ENCODE assay signal across 8 cellular contexts in the genomic region with DNA sequence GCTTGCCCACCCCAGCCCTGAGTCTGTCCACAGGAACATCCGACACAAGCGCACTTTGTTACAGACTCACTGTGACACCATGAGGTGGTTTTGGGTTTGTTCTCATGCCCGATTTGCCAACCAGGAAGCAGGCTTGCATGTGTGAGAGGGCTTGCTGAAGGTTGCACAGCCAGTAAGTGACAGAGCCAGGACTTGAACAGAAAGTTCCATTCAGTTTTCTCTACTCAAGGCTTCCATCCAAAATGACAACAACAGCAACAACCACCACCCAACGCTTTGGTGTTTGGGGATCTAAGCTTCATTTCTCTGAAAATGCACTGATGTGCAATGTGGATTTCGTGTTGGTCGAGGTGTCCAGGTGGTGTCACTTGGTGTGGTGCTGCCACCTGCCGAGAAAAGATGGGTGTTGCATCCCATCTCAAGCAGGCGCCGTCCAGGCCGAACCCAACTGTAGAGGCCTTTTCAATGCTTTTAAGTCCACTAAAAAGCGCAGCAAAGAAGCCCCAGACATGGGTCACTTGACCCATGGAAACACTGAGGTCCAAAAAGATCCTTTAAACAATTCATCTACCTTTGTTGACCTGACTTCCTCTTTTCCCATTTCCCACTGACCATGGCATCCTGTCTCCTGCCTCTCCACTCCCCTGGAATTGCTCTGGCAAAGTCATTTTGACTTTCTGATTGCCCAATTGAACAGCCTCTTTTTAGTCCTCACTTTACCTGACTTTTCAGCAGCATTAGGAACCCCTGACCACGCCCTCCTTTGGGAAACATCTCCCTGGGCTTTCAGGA. TPM values are rescaled to one million over a fixed set of nuclear protein-coding genes. Genes with fewer than 3 reads are reported as not detected.
DNase-seq lines count a peak whose midpoint lies in the region; ATAC-seq, FAIRE-seq and TF ChIP-seq lines count a peak whose summit lies in the region.

No MANE protein-coding gene starts in this region.

- peak; percentile 78 for TF ChIP-seq RAD21 in HepG2 (CRISPR knock-in tag; IDR thresholded peaks at IDR 0.05)

- CTCF ChIA-PET in Calu3 (lab: Charles Lee) (interaction anchor here (1.0 to 4.7 kb wide), 7 partner anchors 12 to 154 kb away, joined by 3 to 37 read pairs (median 9); a partner anchor contains a TSS), HepG2 (lab: Yijun Ruan, JAX; ENCODE audit: low intra/inter-chr PET ratio, low total read pairs) (interaction anchor here (1.9 to 4.3 kb wide), 3 partner anchors 101 to 238 kb away, joined by 5 to 161 read pairs (median 7); no protein-coding TSS in a partner anchor)

- peaks cover 19% of the 10 kb centered on the region for H3K4me1 Mint-ChIP-seq in Calu3 (ENCODE audit: low read depth, unreplicated experiment)

- H3K9ac ChIP-seq in HepG2 (ENCODE audit: insufficient read depth, low read depth, low read length): no peak overlapping the region

- H3K27me3 ChIP-seq in HAP-1 (ENCODE audit: low read depth) (no peaks in the 10 kb centered on the region), HepG2 (ENCODE audit: control insufficient read depth in 1 of 2, insufficient read depth in 2 of 2, low read length in 2 of 2) (peaks cover 0 to 24% of the 10 kb centered on the region in 2 experiments; a peak in 2 of 5 replicates)

- H3K9me3 Mint-ChIP-seq in Calu3 (ENCODE audit: low read depth, unreplicated experiment): no peaks in the 10 kb centered on the region

- H3K9me3 ChIP-seq in HAP-1 (no peaks in the 10 kb centered on the region), HepG2 (ENCODE audit: low read length) (no peaks in the 10 kb centered on the region)

- no peaks in the 10 kb centered on the region for H3K79me2 ChIP-seq in HepG2 (ENCODE audit: insufficient read depth, low read length)

- no peaks in the 10 kb centered on the region for H3K27me3 Mint-ChIP-seq in Calu3 (ENCODE audit: unreplicated experiment)

- in situ Hi-C loops in HAP-1 (cut with MboI; ENCODE audit: low sequenced_read_pairs): loop anchor here (5.0 kb wide), 1 partner anchor 102 kb away; no protein-coding TSS in a partner anchor
- in situ Hi-C loops in HepG2 (cut with HindIII; ENCODE audit: extremely low pct_ligation_motif_present, low pct_unique_long_range_greater_than_20kb): loop anchor here (5.0 kb wide), 2 partner anchors 73 to 102 kb away; no protein-coding TSS in a partner anchor

- TF ChIP-seq CTCF in Calu3 (IDR thresholded peaks at IDR 0.05; ENCODE audit: unreplicated experiment) (peak; percentile 88), HepG2 (CRISPR knock-in tag; IDR thresholded peaks at IDR 0.05) (peak; percentile 89)

- H4K20me1 ChIP-seq in HepG2 (ENCODE audit: insufficient read depth, low read length): no peaks in the 10 kb centered on the region

- H3K36me3 ChIP-seq in HAP-1 (replicated peaks) (no peaks in the 10 kb centered on the region), HepG2 (replicated peaks in 1 of 2; ENCODE audit: control insufficient read depth in 1 of 2, insufficient read depth in 2 of 2, low read length in 2 of 2) (no peaks in the 10 kb centered on the region)

- BruUV-seq in Calu3 (replicated peaks; lab: Mats Ljungman, UMichigan) (no TSS peak), HepG2 (replicated peaks; lab: Mats Ljungman, UMichigan) (no TSS peak)

- H3K36me3 Mint-ChIP-seq in Calu3 (ENCODE audit: insufficient read depth, unreplicated experiment): peaks cover 3% of the 10 kb centered on the region

- ATAC-seq in HepG2 (peak; percentile 85), GM19397 (IDR thresholded peaks at IDR 0.05; ENCODE audit: unreplicated experiment) (no peak)

- peak; percentile 80 for FAIRE-seq in HepG2 (lab: Jason Lieb, UNC)

- H3K4me3 ChIP-seq in HAP-1 (no peak overlapping the region), HepG2 (replicated peaks in 1 of 3; ENCODE audit: insufficient read depth in 1 of 3, low read depth in 2 of 3, low read length in 3 of 3) (no peak overlapping the region)

- intact Hi-C loops in Calu3 (cut with micrococcal nuclease; ENCODE audit: unreplicated experiment) (loop anchor here (10.0 kb wide), 1 partner anchor 75 kb away; no protein-coding TSS in a partner anchor), HepG2 (cut with micrococcal nuclease; ENCODE audit: unreplicated experiment) (loop anchor here (5.0 to 10.0 kb wide), 3 partner anchors 55 to 158 kb away; a partner anchor contains a TSS)

- 11% methylated on average over 7 of the region's 12 CpGs for WGBS in HepG2 (ENCODE audit: low lambda C conversion rate)

- peak; percentile 78 for DNase-seq in Calu3
- peak; percentile 65 to 83 for DNase-seq in HAP-1 (ENCODE audit: low spot score in 2 of 2)
- peak; percentile 17 for DNase-seq in NCI-H2196 treated with DMSO at 0.1 percent for 48 hours (lab: John Stamatoyannopoulos, UW; ENCODE audit: unreplicated experiment)
- peak; percentile 61 to 69 for DNase-seq in activated CD4-positive, alpha-beta T cell treated with anti-CD3 and anti-CD28 coated beads for 24 hours (ENCODE audit: low read depth in 2 of 2)
- peak; percentile 80 for DNase-seq in cerebellar cortex (ENCODE audit: low spot score)
- DNase-seq in HepG2 (ENCODE audit: low spot score): peak; percentile 43
- DNase-seq in stimulated activated CD4-positive, alpha-beta T cell treated with anti-CD3 and anti-CD28 coated beads, TNF-alpha, amount 100 ng/mL, for 4 hours (ENCODE audit: low read depth in 3 of 3): peak; percentile 58 to 63 (median 58)

- no peak overlapping the region for H3K27ac ChIP-seq in HepG2 (ENCODE audit: extremely low read length, insufficient read depth, low read length)

- no peak overlapping the region for H2AFZ ChIP-seq in HepG2 (ENCODE audit: low read length)

- POLR2A ChIA-PET in HepG2 (lab: Yijun Ruan, JAX): interaction anchor here (1.1 to 1.3 kb wide), 2 partner anchors 13 to 159 kb away, joined by 3 read pairs; a partner anchor contains a TSS

- peak overlapping the region; percentile 21; the same call in 1 of the 2 replicates for H3K4me2 ChIP-seq in HepG2 (ENCODE audit: low read depth, low read length)

- no peak overlapping the region for H3K4me3 Mint-ChIP-seq in Calu3 (ENCODE audit: low read depth, unreplicated experiment)

- TF ChIP-seq EP300 in HepG2 (IDR thresholded peaks at IDR 0.05; ENCODE audit: low read depth in 2 of 2, low read length in 2 of 2) (no peak), HepG2 (CRISPR knock-in tag; IDR thresholded peaks at IDR 0.05; ENCODE audit: borderline replicate concordance) (no peak)

- H3K27ac Mint-ChIP-seq in Calu3 (ENCODE audit: unreplicated experiment): no peak overlapping the region

- no peak for TF ChIP-seq POLR2A in HepG2 (IDR thresholded peaks at IDR 0.05; ENCODE audit: insufficient read depth in 1 of 2, low read depth in 2 of 2, low read length in 2 of 2)

- H3K4me1 ChIP-seq in HAP-1: no peaks in the 10 kb centered on the region
- peaks cover 22% of the 10 kb centered on the region; the same call in 1 of the 2 replicates for H3K4me1 ChIP-seq in HepG2 (ENCODE audit: insufficient read depth, low read length)

TF ChIP-seq in HepG2, 621 proteins besides CTCF, POLR2A, EP300 and RAD21 (continues in another document):
- TF ChIP-seq SMC3 (IDR thresholded peaks at IDR 0.05; ENCODE audit: low read length): peak; percentile 84
- TF ChIP-seq CHCHD3 (CRISPR knock-in tag; IDR thresholded peaks at IDR 0.05): 0 out of 2 replicates have a peak, but pooled peaks have one; percentile 44
- TF ChIP-seq THAP11 (CRISPR knock-in tag; IDR thresholded peaks at IDR 0.05): 0 out of 2 replicates have a peak, but pooled peaks have one; percentile 26
- peak; percentile 87 for TF ChIP-seq STAG1 (CRISPR knock-in tag; IDR thresholded peaks at IDR 0.05)
- TF ChIP-seq BCL6 (CRISPR knock-in tag; IDR thresholded peaks at IDR 0.05): peak; percentile 25; the same call in 1 of the 2 replicates
- TF ChIP-seq, protein P1, sequence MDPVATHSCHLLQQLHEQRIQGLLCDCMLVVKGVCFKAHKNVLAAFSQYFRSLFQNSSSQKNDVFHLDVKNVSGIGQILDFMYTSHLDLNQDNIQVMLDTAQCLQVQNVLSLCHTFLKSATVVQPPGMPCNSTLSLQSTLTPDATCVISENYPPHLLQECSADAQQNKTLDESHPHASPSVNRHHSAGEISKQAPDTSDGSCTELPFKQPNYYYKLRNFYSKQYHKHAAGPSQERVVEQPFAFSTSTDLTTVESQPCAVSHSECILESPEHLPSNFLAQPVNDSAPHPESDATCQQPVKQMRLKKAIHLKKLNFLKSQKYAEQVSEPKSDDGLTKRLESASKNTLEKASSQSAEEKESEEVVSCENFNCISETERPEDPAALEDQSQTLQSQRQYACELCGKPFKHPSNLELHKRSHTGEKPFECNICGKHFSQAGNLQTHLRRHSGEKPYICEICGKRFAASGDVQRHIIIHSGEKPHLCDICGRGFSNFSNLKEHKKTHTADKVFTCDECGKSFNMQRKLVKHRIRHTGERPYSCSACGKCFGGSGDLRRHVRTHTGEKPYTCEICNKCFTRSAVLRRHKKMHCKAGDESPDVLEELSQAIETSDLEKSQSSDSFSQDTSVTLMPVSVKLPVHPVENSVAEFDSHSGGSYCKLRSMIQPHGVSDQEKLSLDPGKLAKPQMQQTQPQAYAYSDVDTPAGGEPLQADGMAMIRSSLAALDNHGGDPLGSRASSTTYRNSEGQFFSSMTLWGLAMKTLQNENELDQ (CRISPR knock-in tag; IDR thresholded peaks at IDR 0.05; ENCODE audit: borderline replicate concordance): peak; percentile 23; the same call in 1 of the 2 replicates

RNA-seq across cellular contexts. Expression of a gene that starts 12.2 kb away (rescaled TPM):
- 81.2 and 85.2 TPM in 2 replicates for total RNA-seq in Calu3 (2022)
- total RNA-seq in HepG2 (2016; rRNA removed; fragmentation: Illumina TruSeq; extraction: Trizol): 5.8 and 9.9 TPM in 2 replicates
- total RNA-seq in HepG2 (2016; cell fraction: cytosol; rRNA removed; fragmentation: Illumina TruSeq; extraction: Trizol; ENCODE audit: low read depth): 8.5 and 9.6 TPM in 2 replicates
- total RNA-seq in HepG2 (2016; cell fraction: insoluble cytoplasmic fraction; rRNA removed; fragmentation: Illumina TruSeq; extraction: Trizol): 6.5 and 9.1 TPM in 2 replicates
- 11.1 and 14.4 TPM in 2 replicates for total RNA-seq in HepG2 (2016; cell fraction: membrane; rRNA removed; fragmentation: Illumina TruSeq; extraction: Trizol)
- 4.1 and 4.2 TPM in 2 replicates for total RNA-seq in HepG2 (2016; cell fraction: nucleus; rRNA removed; fragmentation: Illumina TruSeq; extraction: Trizol)
- polyA plus RNA-seq in HepG2 (2011; rRNA removed): 1.5 and 2.0 TPM in 2 replicates
- 1.7 and 3.5 TPM in 2 replicates for polyA plus RNA-seq in HepG2 (2011; cell fraction: cytosol; rRNA removed)
- 3.7 and 3.9 TPM in 2 replicates for polyA plus RNA-seq in HepG2 (2011; cell fraction: nucleus; rRNA removed)
- polyA plus RNA-seq in HepG2 (2012): 5.5 and 6.8 TPM in 2 replicates
- polyA plus RNA-seq in HepG2 (2016; cell fraction: cytosol; fragmentation: Illumina TruSeq; extraction: Trizol; ENCODE audit: low read depth): 9.0 and 13.1 TPM in 2 replicates
- polyA plus RNA-seq in HepG2 (2016; cell fraction: insoluble cytoplasmic fraction; fragmentation: Illumina TruSeq; extraction: Trizol; ENCODE audit: low read depth): 11.7 and 13.4 TPM in 2 replicates
- 14.8 and 15.5 TPM in 2 replicates for polyA plus RNA-seq in HepG2 (2016; cell fraction: membrane; fragmentation: Illumina TruSeq; extraction: Trizol; ENCODE audit: low read depth)
- 13.0 and 14.6 TPM in 2 replicates for polyA plus RNA-seq in HepG2 (2016; cell fraction: nucleus; fragmentation: Illumina TruSeq; extraction: Trizol; ENCODE audit: insufficient read depth, low read depth)
- 1.8 and 1.9 TPM in 2 replicates for polyA minus RNA-seq in HepG2 (2011; rRNA and poly(A)+ RNA removed; ENCODE audit: low replicate concordance)
- 3.7 and 5.4 TPM in 2 replicates for polyA minus RNA-seq in HepG2 (2011; cell fraction: cytosol; rRNA and poly(A)+ RNA removed)
- 1.6 and 2.2 TPM in 2 replicates for polyA minus RNA-seq in HepG2 (2011; cell fraction: nucleus; rRNA and poly(A)+ RNA removed)

Comparison
In these comparisons a context has a peak if more than half of its experiments do, and no peak if none do; other contexts are left out.
1. DNase-seq: peak in every context shown above with its lines; median percentile 80 in cerebellar cortex; 78 in Calu3; 74 in HAP-1; 65 in activated CD4-positive, alpha-beta T cell treated with anti-CD3 and anti-CD28 coated beads for 24 hours; 58 in stimulated activated CD4-positive, alpha-beta T cell treated with anti-CD3 and anti-CD28 coated beads, TNF-alpha, amount 100 ng/mL, for 4 hours; 43 in HepG2; 17 in NCI-H2196 treated with DMSO at 0.1 percent for 48 hours.